Comparison of ENCODE assay signal across 2 cellular contexts in the genomic region with DNA sequence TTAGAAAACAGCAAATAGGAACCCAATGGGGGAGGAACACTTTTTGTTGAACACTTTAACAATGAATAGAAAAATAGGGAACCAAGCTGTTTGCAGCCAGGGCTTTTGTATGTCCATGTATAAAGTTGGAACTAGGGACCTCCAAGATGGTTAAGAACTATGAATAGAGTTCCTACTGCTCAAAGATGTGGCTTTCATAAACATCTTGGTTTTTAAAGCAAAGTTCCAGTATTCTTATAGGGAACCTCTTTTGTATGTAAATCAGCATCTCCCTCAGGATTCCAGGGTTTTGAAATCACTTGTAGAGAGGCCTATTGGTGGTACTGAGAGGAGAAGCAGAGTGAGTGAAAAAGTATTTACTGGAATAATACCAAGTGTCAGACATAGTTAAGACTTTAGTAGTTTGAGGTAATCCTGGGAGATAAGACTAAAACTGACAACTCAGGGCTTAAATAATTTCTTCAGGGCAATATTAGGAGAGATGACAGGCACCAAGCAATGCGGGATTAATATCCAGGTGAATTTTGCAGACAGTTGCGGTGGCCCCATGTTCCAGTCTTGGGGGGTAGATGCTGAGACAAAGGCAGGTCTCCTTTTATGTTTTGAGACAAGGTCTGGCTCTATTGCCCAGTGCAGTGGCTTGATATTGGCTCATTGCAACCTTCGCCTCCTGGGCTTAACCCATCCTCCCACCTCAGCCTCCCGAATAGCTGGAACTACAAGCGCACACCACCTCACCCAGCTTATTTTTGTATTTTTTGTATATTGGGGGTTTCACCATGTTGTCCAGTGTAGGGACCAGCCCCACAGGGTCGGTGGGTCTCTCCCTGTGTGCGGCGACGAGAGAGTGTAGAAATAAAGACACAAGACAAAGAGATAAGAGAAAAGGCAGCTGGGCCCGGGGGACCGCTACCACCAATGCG.
A peak's percentile ranks its signal among the peaks of the same experiment; 100 is the strongest.
TF ChIP-seq lines count a peak whose summit lies in the region.

No MANE protein-coding gene starts in this region.

TF ChIP-seq in IMR-90, 13 proteins besides CTCF, POLR2A, EP300 and RAD21:
- no peak for TF ChIP-seq MAFK (IDR thresholded peaks at IDR 0.05; ENCODE audit: low read depth, low read length)
- no peak for TF ChIP-seq BHLHE40 (IDR thresholded peaks at IDR 0.05; ENCODE audit: low read depth, low read length)
- no peak for TF ChIP-seq SMC3 (IDR thresholded peaks at IDR 0.05; ENCODE audit: low read depth, low read length)
- TF ChIP-seq MXI1 (IDR thresholded peaks at IDR 0.05; ENCODE audit: borderline replicate concordance, low read depth, low read length) = no peak
- TF ChIP-seq NFE2L2 (IDR thresholded peaks at IDR 0.05; ENCODE audit: low read depth, low read length) = no peak
- TF ChIP-seq, protein P1, sequence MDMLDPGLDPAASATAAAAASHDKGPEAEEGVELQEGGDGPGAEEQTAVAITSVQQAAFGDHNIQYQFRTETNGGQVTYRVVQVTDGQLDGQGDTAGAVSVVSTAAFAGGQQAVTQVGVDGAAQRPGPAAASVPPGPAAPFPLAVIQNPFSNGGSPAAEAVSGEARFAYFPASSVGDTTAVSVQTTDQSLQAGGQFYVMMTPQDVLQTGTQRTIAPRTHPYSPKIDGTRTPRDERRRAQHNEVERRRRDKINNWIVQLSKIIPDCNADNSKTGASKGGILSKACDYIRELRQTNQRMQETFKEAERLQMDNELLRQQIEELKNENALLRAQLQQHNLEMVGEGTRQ (IDR thresholded peaks at IDR 0.05; ENCODE audit: low read depth, low read length) = no peak
- TF ChIP-seq, protein P2, sequence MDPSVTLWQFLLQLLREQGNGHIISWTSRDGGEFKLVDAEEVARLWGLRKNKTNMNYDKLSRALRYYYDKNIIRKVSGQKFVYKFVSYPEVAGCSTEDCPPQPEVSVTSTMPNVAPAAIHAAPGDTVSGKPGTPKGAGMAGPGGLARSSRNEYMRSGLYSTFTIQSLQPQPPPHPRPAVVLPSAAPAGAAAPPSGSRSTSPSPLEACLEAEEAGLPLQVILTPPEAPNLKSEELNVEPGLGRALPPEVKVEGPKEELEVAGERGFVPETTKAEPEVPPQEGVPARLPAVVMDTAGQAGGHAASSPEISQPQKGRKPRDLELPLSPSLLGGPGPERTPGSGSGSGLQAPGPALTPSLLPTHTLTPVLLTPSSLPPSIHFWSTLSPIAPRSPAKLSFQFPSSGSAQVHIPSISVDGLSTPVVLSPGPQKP (IDR thresholded peaks at IDR 0.05; ENCODE audit: borderline replicate concordance, low read depth, low read length) = no peak
- TF ChIP-seq CHD1 (IDR thresholded peaks at IDR 0.05; ENCODE audit: low read depth, low read length) = no peak
- no peak for TF ChIP-seq MAZ (IDR thresholded peaks at IDR 0.05; ENCODE audit: borderline replicate concordance, low read depth, low read length)
- no peak for TF ChIP-seq RCOR1 (IDR thresholded peaks at IDR 0.05; ENCODE audit: insufficient replicate concordance, low read length)
- no peak for TF ChIP-seq RFX5 (IDR thresholded peaks at IDR 0.05; ENCODE audit: low read depth, low read length)
- no peak for TF ChIP-seq FOS (IDR thresholded peaks at IDR 0.05; ENCODE audit: low read depth, low read length)
- TF ChIP-seq CEBPB (IDR thresholded peaks at IDR 0.05; ENCODE audit: low read depth, low read length) = no peak

TF ChIP-seq in K562, 482 proteins besides CTCF, POLR2A, EP300 and RAD21:
- TF ChIP-seq SUPT5H (IDR thresholded peaks at IDR 0.05) = peak; percentile 18; the same call in 1 of the 2 replicates
- peak; percentile 24; the same call in 1 of the 2 replicates for TF ChIP-seq POLR2G (IDR thresholded peaks at IDR 0.05; ENCODE audit: low read depth, low read length)
- no peak for TF ChIP-seq HCFC1 (IDR thresholded peaks at IDR 0.05; ENCODE audit: low read depth, low read length)
